26 cellular contexts compared by ENCODE assay signal in genomic region chr3:73586190-73586589, GRCh38. TPM values are rescaled to one million over a fixed set of nuclear protein-coding genes. Genes with fewer than 3 reads are reported as not detected.
DNase-seq lines count a peak whose midpoint lies in the region; ATAC-seq lines count a peak whose summit lies in the region.
"Had no signal": no experiment of that assay in that cellular context is flagged by ENCODE, and none has a peak within 500 bp of the region (broad histone marks: within the 10 kb centered on the region; RNA-seq: fewer than 3 reads in every experiment).

No MANE protein-coding gene starts in this region.

- H3K36me3 ChIP-seq in skeletal muscle tissue (ENCODE audit: control insufficient read depth in 3 of 3, insufficient read depth in 3 of 3, low read length in 3 of 3) = no peaks in the 10 kb centered on the region

- intact Hi-C loops in left ventricle myocardium superior (cut with micrococcal nuclease) = no loop called here

- H3K27ac ChIP-seq in skeletal muscle tissue (ENCODE audit: low read depth, low read length) = peak overlapping the region; percentile 91
- H3K27ac ChIP-seq: PC-9, tibial artery had no signal

- H3K27me3 ChIP-seq in skeletal muscle tissue (ENCODE audit: control insufficient read depth in 3 of 3, insufficient read depth in 3 of 3, low read length in 3 of 3) = no peaks in the 10 kb centered on the region
- H3K27me3 ChIP-seq: tibial artery had no signal

- peak overlapping the region; percentile 56 to 72 (median 63) for H3K9ac ChIP-seq in skeletal muscle tissue (ENCODE audit: low read depth in 1 of 3, low read length in 3 of 3)

- DNase-seq in NCI-H2171 treated with DMSO at 0.1 percent for 48 hours (lab: John Stamatoyannopoulos, UW) = peak; percentile 62
- no peak for DNase-seq in NCI-H2171 (lab: John Stamatoyannopoulos, UW)
- DNase-seq in NCI-H526 treated with DMSO at 0.1 percent for 48 hours (lab: John Stamatoyannopoulos, UW) = peak; percentile 15
- DNase-seq in left ventricle myocardium superior = no peak
- no peak for DNase-seq in A172 (ENCODE audit: low spot score)
- no peak for DNase-seq in NCI-H524 treated with DMSO at 0.1 percent for 48 hours (lab: John Stamatoyannopoulos, UW)
- DNase-seq: activated CD4-positive, alpha-beta T cell treated with anti-CD3 and anti-CD28 coated beads, Interleukin-2, amount 10 ng/mL, durations not matched to agents 7 days and 5 days; activated gamma-delta T cell; activated T-cell treated with anti-CD3 and anti-CD28 coated beads, Interleukin-2, amount 50 U/mL, for 24 hours; CD8-positive, alpha-beta memory T cell; cerebellar nuclear complex; DND-41; H9; naive thymus-derived CD8-positive, alpha-beta T cell; NCI-H1092 treated with DMSO at 0.1 percent for 48 hours; NK-92 treated with Interleukin-12 subunit alpha and Interleukin-12 subunit beta, amount 100 ng/mL, for 24 hours; PC-9; SIG-M5; stimulated activated CD4-positive, alpha-beta T cell treated with anti-CD3 and anti-CD28 coated beads, Interleukin-1b, Interleukin-23, amount 100 ng/mL, for 48 hours; T-helper 9 cell; tibial artery had no signal

- peak overlapping the region in 2 of 3 donors; percentile 10 to 22 for H3K4me3 ChIP-seq in skeletal muscle tissue (ENCODE audit: low read length in 3 of 3)
- H3K4me3 ChIP-seq: K562, PC-9, smooth muscle cell, tibial artery had no signal

- no peaks in the 10 kb centered on the region for H3K9me3 ChIP-seq in skeletal muscle tissue (ENCODE audit: control insufficient read depth in 3 of 3, low read length in 3 of 3)
- H3K9me3 ChIP-seq: tibial artery had no signal

- H3K4me1 ChIP-seq in skeletal muscle tissue (ENCODE audit: control insufficient read depth in 3 of 3, insufficient read depth in 3 of 3, low read length in 3 of 3) = peaks cover 33 to 55% (median 54%) of the 10 kb centered on the region in 3 donors

- ATAC-seq in left ventricle myocardium superior (peak; percentile 94), HG03342 (IDR thresholded peaks at IDR 0.05; ENCODE audit: unreplicated experiment) (no peak)
- ATAC-seq: K562; naive thymus-derived CD8-positive, alpha-beta T cell had no signal

RNA-seq across cellular contexts. Expression of gene PDZRN3, which starts 38.6 kb away (rescaled TPM):
- 147 TPM for total RNA-seq in left ventricle myocardium superior
- total RNA-seq in skeletal muscle tissue = 50.6 TPM
- total RNA-seq in A172 (2014; rRNA removed; shearing (Covaris generic)) = not detected in 2 replicates
- total RNA-seq: activated CD4-positive, alpha-beta T cell treated with anti-CD3 and anti-CD28 coated beads, Interleukin-2, amount 10 ng/mL, durations not matched to agents 7 days and 5 days; B cell; CD8-positive, alpha-beta memory T cell; naive thymus-derived CD8-positive, alpha-beta T cell; PC-9 had no signal

Comparison
In these comparisons a context has a peak if more than half of its experiments do, and no peak if none do; other contexts are left out.
1. DNase-seq: peak in NCI-H2171 treated with DMSO at 0.1 percent for 48 hours (single experiment) and NCI-H526 treated with DMSO at 0.1 percent for 48 hours (single experiment); none in NCI-H2171 (single experiment), left ventricle myocardium superior (single experiment), A172 (single experiment) and NCI-H524 treated with DMSO at 0.1 percent for 48 hours (single experiment).
2. RNA of gene PDZRN3, which starts 38.6 kb away (total RNA-seq): 147 TPM in left ventricle myocardium superior (single experiment) and 50.6 TPM in skeletal muscle tissue (single experiment); not detected in A172; every median in the first group is over 10 times any median in the second.